Comparison of ENCODE assay signal across 8 cellular contexts in genomic region chr2:62774555-62775366, GRCh38.
A peak's percentile ranks its signal among the peaks of the same experiment; 100 is the strongest.
DNase-seq lines count a peak whose midpoint lies in the region; ATAC-seq and TF ChIP-seq lines count a peak whose summit lies in the region.

No MANE protein-coding gene starts in this region.

- DNase-seq in NCI-H1417 (lab: John Stamatoyannopoulos, UW): peak; percentile 18 to 75 (median 55)
- DNase-seq in NCI-H1417 treated with DMSO at 0.1 percent for 48 hours (lab: John Stamatoyannopoulos, UW): no peak
- DNase-seq in HL-60 (ENCODE audit: low read depth in 1 of 2, low spot score in 1 of 2): peak in 1 of 2 experiments; percentile 18
- DNase-seq in RKO (ENCODE audit: low spot score): peak; percentile 53
- DNase-seq in endothelial cell (ENCODE audit: low spot score): peak; percentile 24
- peak; percentile 25 for DNase-seq in naive B cell

- no peak overlapping the region for H3K4me3 Mint-ChIP-seq in endothelial cell (ENCODE audit: unreplicated experiment)
- peak overlapping the region in 1 of 8 donors; percentile 21 for H3K4me3 Mint-ChIP-seq in naive B cell

- H3K4me3 ChIP-seq in HL-60 (replicated peaks; ENCODE audit: insufficient read depth, low read length): no peak overlapping the region

- H3K36me3 Mint-ChIP-seq in endothelial cell (ENCODE audit: low read depth, unreplicated experiment) (no peaks in the 10 kb centered on the region), naive B cell (peaks cover 0 to 4% of the 10 kb centered on the region in 2 donors)

- H3K27me3 Mint-ChIP-seq in endothelial cell (ENCODE audit: unreplicated experiment): no peaks in the 10 kb centered on the region
- no peaks in the 10 kb centered on the region for H3K27me3 Mint-ChIP-seq in naive B cell

- peaks cover 17% of the 10 kb centered on the region for H3K4me1 Mint-ChIP-seq in endothelial cell (ENCODE audit: unreplicated experiment)
- H3K4me1 Mint-ChIP-seq in naive B cell: peaks cover 4 to 6% (median 5%) of the 10 kb centered on the region in 3 donors

- H3K27me3 ChIP-seq in HL-60 (ENCODE audit: insufficient read depth, poor library complexity, severe bottlenecking): no peaks in the 10 kb centered on the region

- H3K27ac ChIP-seq in HL-60 (replicated peaks): no peak overlapping the region

- no peaks in the 10 kb centered on the region for H3K9me3 Mint-ChIP-seq in endothelial cell (ENCODE audit: unreplicated experiment)
- peaks cover 0 to 7% (median 0%) of the 10 kb centered on the region in 7 donors for H3K9me3 Mint-ChIP-seq in naive B cell

- ATAC-seq in naive B cell (ENCODE audit: low read depth in 2 of 2) (no peak), GM21786 (IDR thresholded peaks at IDR 0.05; ENCODE audit: unreplicated experiment) (no peak), HG03139 (IDR thresholded peaks at IDR 0.05; ENCODE audit: unreplicated experiment) (no peak)

- TF ChIP-seq CTCF in HL-60 (IDR thresholded peaks at IDR 0.05; ENCODE audit: insufficient read depth, low read length) (peak; percentile 30), endothelial cell (IDR thresholded peaks at IDR 0.05; ENCODE audit: unreplicated experiment) (peak; percentile 73)

- H3K27ac Mint-ChIP-seq in endothelial cell (ENCODE audit: unreplicated experiment) (no peak overlapping the region), naive B cell (no peak overlapping the region)
